ENCODE assay signal across 9 cellular contexts in the genomic region with DNA sequence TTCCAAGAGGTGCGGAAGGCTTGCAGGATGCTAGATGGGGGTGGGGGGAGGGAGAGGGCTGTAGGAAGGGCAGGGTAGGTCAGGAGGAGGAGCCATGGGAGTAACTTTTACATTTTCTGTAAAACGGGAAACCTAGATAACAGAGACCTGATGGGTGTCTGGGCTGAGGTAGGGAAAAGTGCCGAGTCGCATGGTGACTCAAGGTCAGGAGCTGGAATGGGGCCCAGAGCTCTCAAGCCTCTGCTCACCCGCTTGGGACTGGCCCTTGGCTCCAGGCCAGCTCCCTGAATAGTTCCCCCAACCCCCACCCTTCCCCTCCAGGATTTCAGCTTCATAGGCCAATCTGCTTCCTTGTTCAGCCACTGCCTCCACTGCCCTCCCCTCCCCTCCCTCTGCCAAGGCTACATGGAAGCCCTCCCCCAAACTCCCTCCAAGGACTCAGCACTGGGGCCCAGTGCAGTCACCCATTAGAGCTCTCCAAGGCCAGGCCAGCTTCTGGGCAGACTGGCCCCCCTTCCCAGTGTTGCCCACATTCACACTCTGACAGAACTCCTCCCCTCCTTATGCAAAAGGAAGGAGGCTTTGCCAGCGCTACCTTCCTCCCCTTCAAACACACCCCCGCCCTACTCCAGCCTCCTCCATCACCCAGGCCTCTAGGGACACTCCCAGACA. TPM values are rescaled to one million over a fixed set of nuclear protein-coding genes. Genes with fewer than 3 reads are reported as not detected.
A peak's percentile ranks its signal among the peaks of the same experiment; 100 is the strongest.
DNase-seq lines count a peak whose midpoint lies in the region; ATAC-seq and TF ChIP-seq lines count a peak whose summit lies in the region.
"Had no signal": no experiment of that assay in that cellular context is flagged by ENCODE, and none has a peak within 500 bp of the region (broad histone marks: within the 10 kb centered on the region; RNA-seq: fewer than 3 reads in every experiment).

No MANE protein-coding gene starts in this region.

- no peak for TF ChIP-seq CTCF in mucosa of descending colon (IDR thresholded peaks at IDR 0.05)

- H3K4me3 Mint-ChIP-seq in activated T-cell treated with anti-CD3 and anti-CD28 coated beads, Interleukin-2, amount 50 U/mL, for 24 hours, result no peak overlapping the region

- no peaks in the 10 kb centered on the region for H3K36me3 Mint-ChIP-seq in activated T-cell treated with anti-CD3 and anti-CD28 coated beads, Interleukin-2, amount 50 U/mL, for 24 hours (ENCODE audit: low read depth)

- H3K4me3 ChIP-seq in mucosa of descending colon, result no peak overlapping the region

- peaks cover 13% of the 10 kb centered on the region for H3K4me1 Mint-ChIP-seq in activated T-cell treated with anti-CD3 and anti-CD28 coated beads, Interleukin-2, amount 50 U/mL, for 24 hours (ENCODE audit: low read depth)

- H3K27me3 Mint-ChIP-seq in activated T-cell treated with anti-CD3 and anti-CD28 coated beads, Interleukin-2, amount 50 U/mL, for 24 hours, result peaks cover 7% of the 10 kb centered on the region

- no peaks in the 10 kb centered on the region for H3K36me3 ChIP-seq in mucosa of descending colon (ENCODE audit: low read depth)

- intact Hi-C loops in mucosa of descending colon (cut with DNase I, micrococcal nuclease), result no loop called here

- ATAC-seq in mucosa of descending colon (peak; percentile 84), GM19395 (IDR thresholded peaks at IDR 0.05; ENCODE audit: unreplicated experiment) (no peak)

- no peak overlapping the region for H3K27ac Mint-ChIP-seq in activated T-cell treated with anti-CD3 and anti-CD28 coated beads, Interleukin-2, amount 50 U/mL, for 24 hours

- H3K9me3 Mint-ChIP-seq in activated T-cell treated with anti-CD3 and anti-CD28 coated beads, Interleukin-2, amount 50 U/mL, for 24 hours, result no peaks in the 10 kb centered on the region

- H3K4me1 ChIP-seq in mucosa of descending colon (ENCODE audit: low read depth), result peaks cover 6% of the 10 kb centered on the region

- no peaks in the 10 kb centered on the region for H3K9me3 ChIP-seq in mucosa of descending colon

- DNase-seq in DMS79 (lab: John Stamatoyannopoulos, UW), result peak; percentile 62
- peak; percentile 38 for DNase-seq in NCI-H510A treated with DMSO at 0.1 percent for 48 hours (lab: John Stamatoyannopoulos, UW)
- peak; percentile 37 for DNase-seq in epidermal melanocyte (ENCODE audit: insufficient read length, low spot score)
- DNase-seq in mucosa of descending colon, result peak; percentile 77 to 85 (median 77)
- DNase-seq in stimulated activated CD4-positive, alpha-beta T cell treated with anti-CD3 and anti-CD28 coated beads, Interleukin-12 subunit alpha, Interleukin-12 subunit beta, amount 100 ng/mL, for 4 hours, result no peak
- no peak for DNase-seq in KG1 (lab: John Stamatoyannopoulos, UW)
- no peak for DNase-seq in activated T-cell treated with anti-CD3 and anti-CD28 coated beads, Interleukin-2, amount 50 U/mL, for 24 hours

RNA-seq across cellular contexts. Expression of a gene that starts 43.6 kb away (rescaled TPM):
- 100 to 1,000 TPM in 1 of 3 donors, 10 to 100 TPM in 2; 14.1 to 118 (median 64.7) TPM for total RNA-seq in mucosa of descending colon

RNA-seq across cellular contexts. Expression of a gene that starts 45.6 kb away (rescaled TPM):
- total RNA-seq in mucosa of descending colon, result not detected
- total RNA-seq: dermis microvascular lymphatic vessel endothelial cell had no signal

Comparison
In these comparisons a context has a peak if more than half of its experiments do, and no peak if none do; other contexts are left out.
1. DNase-seq: peak in DMS79 (single experiment), NCI-H510A treated with DMSO at 0.1 percent for 48 hours (single experiment), epidermal melanocyte (single experiment) and mucosa of descending colon (3 of 3); none in stimulated activated CD4-positive, alpha-beta T cell treated with anti-CD3 and anti-CD28 coated beads, Interleukin-12 subunit alpha, Interleukin-12 subunit beta, amount 100 ng/mL, for 4 hours (single experiment), KG1 (single experiment) and activated T-cell treated with anti-CD3 and anti-CD28 coated beads, Interleukin-2, amount 50 U/mL, for 24 hours (single experiment).